8 cellular contexts compared by ENCODE assay signal in genomic region chr12:116880817-116881324, GRCh38. TPM values are rescaled to one million over a fixed set of nuclear protein-coding genes. Genes with fewer than 3 reads are reported as not detected.
DNase-seq lines count a peak whose midpoint lies in the region; ATAC-seq lines count a peak whose summit lies in the region.

No MANE protein-coding gene starts in this region.

- H3K4me3 Mint-ChIP-seq in activated CD4-positive, alpha-beta T cell treated with anti-CD3 and anti-CD28 coated beads, Interleukin-2, amount 10 ng/mL, durations not matched to agents 24 days and 14 days = peak overlapping the region; percentile 76

- H3K9me3 ChIP-seq in adipocyte (ENCODE audit: control insufficient read depth, low read length) (no peaks in the 10 kb centered on the region), iPS-20b (ENCODE audit: insufficient read depth, low read depth, low read length) (no peaks in the 10 kb centered on the region; the same call in 1 of the 2 replicates)

- no peak overlapping the region for H3K27ac ChIP-seq in iPS-20b (ENCODE audit: low read length)

- no peaks in the 10 kb centered on the region for H3K9me3 Mint-ChIP-seq in activated CD4-positive, alpha-beta T cell treated with anti-CD3 and anti-CD28 coated beads, Interleukin-2, amount 10 ng/mL, durations not matched to agents 24 days and 14 days

- peaks cover 25% of the 10 kb centered on the region for H3K4me1 Mint-ChIP-seq in activated CD4-positive, alpha-beta T cell treated with anti-CD3 and anti-CD28 coated beads, Interleukin-2, amount 10 ng/mL, durations not matched to agents 24 days and 14 days

- peaks cover 9% of the 10 kb centered on the region for H3K4me1 ChIP-seq in adipocyte (ENCODE audit: control insufficient read depth, insufficient read depth, low read length)
- peaks cover 11% of the 10 kb centered on the region for H3K4me1 ChIP-seq in iPS-20b (ENCODE audit: insufficient read depth, low read length)

- no peaks in the 10 kb centered on the region for H3K36me3 Mint-ChIP-seq in activated CD4-positive, alpha-beta T cell treated with anti-CD3 and anti-CD28 coated beads, Interleukin-2, amount 10 ng/mL, durations not matched to agents 24 days and 14 days (ENCODE audit: low read depth)

- peak overlapping the region; percentile 50 for H3K4me3 ChIP-seq in adipocyte (ENCODE audit: low read length)
- H3K4me3 ChIP-seq in iPS-20b (ENCODE audit: low read length) = peak overlapping the region; percentile 84

- H3K36me3 ChIP-seq in adipocyte (ENCODE audit: control insufficient read depth, insufficient read depth, low read length, severe bottlenecking) (no peaks in the 10 kb centered on the region), iPS-20b (ENCODE audit: insufficient read depth, low read depth, low read length) (no peaks in the 10 kb centered on the region)

- H3K27me3 Mint-ChIP-seq in activated CD4-positive, alpha-beta T cell treated with anti-CD3 and anti-CD28 coated beads, Interleukin-2, amount 10 ng/mL, durations not matched to agents 24 days and 14 days = peaks cover 84% of the 10 kb centered on the region

- peak overlapping the region; percentile 22 for H3K27ac Mint-ChIP-seq in activated CD4-positive, alpha-beta T cell treated with anti-CD3 and anti-CD28 coated beads, Interleukin-2, amount 10 ng/mL, durations not matched to agents 24 days and 14 days

- H3K9ac ChIP-seq in adipocyte (ENCODE audit: low read length) (no peak overlapping the region), iPS-20b (ENCODE audit: low read depth, low read length) (peak overlapping the region; percentile 57; the same call in 1 of the 2 replicates)

- peaks cover 64% of the 10 kb centered on the region for H3K27me3 ChIP-seq in adipocyte (replicated peaks; ENCODE audit: control insufficient read depth, insufficient read depth, low read length)
- peaks cover 95% of the 10 kb centered on the region for H3K27me3 ChIP-seq in iPS-20b (ENCODE audit: insufficient read depth, low read length)

- peak; percentile 78 for DNase-seq in activated CD4-positive, alpha-beta T cell treated with anti-CD3 and anti-CD28 coated beads, Interleukin-2, amount 10 ng/mL, durations not matched to agents 24 days and 14 days
- DNase-seq in activated CD4-positive, alpha-beta T cell treated with anti-CD3 and anti-CD28 coated beads for 4 hours = no peak
- DNase-seq in NOMO-1 treated with DMSO at 0.1 percent for 48 hours (lab: John Stamatoyannopoulos, UW; ENCODE audit: unreplicated experiment) (peak; percentile 30), adipocyte (ENCODE audit: low read depth) (peak; percentile 75), superior temporal gyrus (ENCODE audit: extremely low spot score) (no peak)
- DNase-seq in stimulated activated CD8-positive, alpha-beta memory T cell treated with anti-CD3 and anti-CD28 coated beads, Interleukin-15, amount 100 ng/mL, for 48 hours (ENCODE audit: low read depth in 2 of 2) = peak; percentile 28 to 30

- intact Hi-C loops in activated CD4-positive, alpha-beta T cell treated with anti-CD3 and anti-CD28 coated beads, Interleukin-2, amount 10 ng/mL, durations not matched to agents 24 days and 14 days (cut with micrococcal nuclease) = no loop called here

- ATAC-seq in HG03025 (IDR thresholded peaks at IDR 0.05; ENCODE audit: low FRiP score, unreplicated experiment) = peak; percentile 72

RNA-seq across cellular contexts. Expression of gene HRK, which starts 0.4 kb away (rescaled TPM):
- not detected in 2 replicates for total RNA-seq in activated CD4-positive, alpha-beta T cell treated with anti-CD3 and anti-CD28 coated beads, Interleukin-2, amount 10 ng/mL, durations not matched to agents 24 days and 14 days

RNA-seq across cellular contexts. Expression of gene FBXW8, which starts 29.9 kb away (rescaled TPM):
- total RNA-seq in activated CD4-positive, alpha-beta T cell treated with anti-CD3 and anti-CD28 coated beads, Interleukin-2, amount 10 ng/mL, durations not matched to agents 24 days and 14 days = 6.2 and 6.5 TPM in 2 replicates

Comparison
In these comparisons a context has a peak if more than half of its experiments do, and no peak if none do; other contexts are left out.
1. DNase-seq: peak in activated CD4-positive, alpha-beta T cell treated with anti-CD3 and anti-CD28 coated beads, Interleukin-2, amount 10 ng/mL, durations not matched to agents 24 days and 14 days (single experiment), NOMO-1 treated with DMSO at 0.1 percent for 48 hours (single experiment), adipocyte (single experiment) and stimulated activated CD8-positive, alpha-beta memory T cell treated with anti-CD3 and anti-CD28 coated beads, Interleukin-15, amount 100 ng/mL, for 48 hours (2 of 2); none in activated CD4-positive, alpha-beta T cell treated with anti-CD3 and anti-CD28 coated beads for 4 hours (0 of 2) and superior temporal gyrus (single experiment).